Comparison of ENCODE assay signal across 19 cellular contexts in genomic region chr2:18483896-18484295, GRCh38.
"Had no signal": no experiment of that assay in that cellular context is flagged by ENCODE, and none has a peak within 500 bp of the region (broad histone marks: within the 10 kb centered on the region; RNA-seq: fewer than 3 reads in every experiment).

No MANE protein-coding gene starts in this region.

- H3K27me3 Mint-ChIP-seq: activated B cell treated with CpG ODN at 0.5 μM for 24 hours; activated CD4-positive, alpha-beta memory T cell treated with anti-CD3 and anti-CD28 coated beads, Interleukin-2, amount 10 ng/mL, durations not matched to agents 7 days and 5 days; activated naive CD8-positive, alpha-beta T cell treated with anti-CD3 and anti-CD28 coated beads for 36 hours had no signal

- H3K4me2 ChIP-seq: hepatocyte had no signal

- H3K9me3 ChIP-seq: tibial nerve had no signal

- H3K79me2 ChIP-seq: hepatocyte had no signal

- H3K27ac ChIP-seq: dorsolateral prefrontal cortex, hepatocyte, tibial nerve had no signal

- H3K4me3 Mint-ChIP-seq: activated B cell treated with CpG ODN at 0.5 μM for 24 hours; activated CD4-positive, alpha-beta memory T cell treated with anti-CD3 and anti-CD28 coated beads, Interleukin-2, amount 10 ng/mL, durations not matched to agents 7 days and 5 days; activated CD8-positive, alpha-beta memory T cell treated with anti-CD3 and anti-CD28 coated beads, Interleukin-2, amount 10 ng/mL, durations not matched to agents 7 days and 5 days; activated naive CD8-positive, alpha-beta T cell treated with anti-CD3 and anti-CD28 coated beads for 36 hours; activated T-helper 17 cell treated with anti-CD3 and anti-CD28 coated beads, Interleukin-2, amount 50 U/mL, for 72 hours; T-helper 2 cell treated with Interferon-gamma antibody and Interleukin-4, amounts not matched to agents 5 μg/mL and 100 μg/mL, for 36 hours had no signal

- ATAC-seq: activated CD8-positive, alpha-beta memory T cell treated with anti-CD3 and anti-CD28 coated beads, Interleukin-2, amount 10 ng/mL, durations not matched to agents 7 days and 5 days; activated T-helper 17 cell treated with anti-CD3 and anti-CD28 coated beads, Interleukin-2, amount 50 U/mL, for 72 hours; left lobe of liver had no signal

- H3K4me3 ChIP-seq: dorsolateral prefrontal cortex, hepatocyte, tibial nerve had no signal

- H3K9me3 Mint-ChIP-seq: activated B cell treated with CpG ODN at 0.5 μM for 24 hours; activated CD4-positive, alpha-beta memory T cell treated with anti-CD3 and anti-CD28 coated beads, Interleukin-2, amount 10 ng/mL, durations not matched to agents 7 days and 5 days; activated naive CD8-positive, alpha-beta T cell treated with anti-CD3 and anti-CD28 coated beads for 36 hours; activated T-helper 17 cell treated with anti-CD3 and anti-CD28 coated beads, Interleukin-2, amount 50 U/mL, for 72 hours; T-helper 2 cell treated with Interferon-gamma antibody and Interleukin-4, amounts not matched to agents 5 μg/mL and 100 μg/mL, for 36 hours had no signal

- H3K36me3 ChIP-seq: tibial nerve had no signal

- H3K27me3 ChIP-seq: hepatocyte, tibial nerve had no signal

- H3K36me3 Mint-ChIP-seq: activated CD8-positive, alpha-beta memory T cell treated with anti-CD3 and anti-CD28 coated beads, Interleukin-2, amount 10 ng/mL, durations not matched to agents 7 days and 5 days; activated naive CD8-positive, alpha-beta T cell treated with anti-CD3 and anti-CD28 coated beads for 36 hours had no signal

- H3K4me1 Mint-ChIP-seq: activated B cell treated with CpG ODN at 0.5 μM for 24 hours; activated CD4-positive, alpha-beta memory T cell treated with anti-CD3 and anti-CD28 coated beads, Interleukin-2, amount 10 ng/mL, durations not matched to agents 7 days and 5 days; activated CD8-positive, alpha-beta memory T cell treated with anti-CD3 and anti-CD28 coated beads, Interleukin-2, amount 10 ng/mL, durations not matched to agents 7 days and 5 days; activated naive CD8-positive, alpha-beta T cell treated with anti-CD3 and anti-CD28 coated beads for 36 hours; activated T-helper 17 cell treated with anti-CD3 and anti-CD28 coated beads, Interleukin-2, amount 50 U/mL, for 72 hours had no signal

- DNase-seq: activated B cell treated with CpG ODN at 0.5 μM for 24 hours; activated CD4-positive, alpha-beta memory T cell treated with anti-CD3 and anti-CD28 coated beads, Interleukin-2, amount 10 ng/mL, durations not matched to agents 7 days and 5 days; activated CD4-positive, alpha-beta T cell treated with anti-CD3 and anti-CD28 coated beads for 48 hours; activated CD8-positive, alpha-beta memory T cell treated with anti-CD3 and anti-CD28 coated beads, Interleukin-2, amount 10 ng/mL, durations not matched to agents 7 days and 5 days; activated naive CD4-positive, alpha-beta T cell; activated naive CD8-positive, alpha-beta T cell treated with anti-CD3 and anti-CD28 coated beads for 36 hours; amygdala; caudate nucleus; dorsolateral prefrontal cortex; occipital lobe; posterior cingulate gyrus; retina; stimulated activated CD4-positive, alpha-beta T cell treated with anti-CD3 and anti-CD28 coated beads, Interleukin-2, amount 100 ng/mL, for 24 hours; stimulated activated naive CD4-positive, alpha-beta T cell treated with Interleukin-2 at 50 U/mL for 16 hours had no signal

- H3K27ac Mint-ChIP-seq: activated B cell treated with CpG ODN at 0.5 μM for 24 hours; activated CD4-positive, alpha-beta memory T cell treated with anti-CD3 and anti-CD28 coated beads, Interleukin-2, amount 10 ng/mL, durations not matched to agents 7 days and 5 days; activated CD8-positive, alpha-beta memory T cell treated with anti-CD3 and anti-CD28 coated beads, Interleukin-2, amount 10 ng/mL, durations not matched to agents 7 days and 5 days; activated naive CD8-positive, alpha-beta T cell treated with anti-CD3 and anti-CD28 coated beads for 36 hours; activated T-helper 17 cell treated with anti-CD3 and anti-CD28 coated beads, Interleukin-2, amount 50 U/mL, for 72 hours; T-helper 2 cell treated with Interferon-gamma antibody and Interleukin-4, amounts not matched to agents 5 μg/mL and 100 μg/mL, for 36 hours had no signal
